ENCODE assay signal across 1 cellular context in genomic region chr16:14285542-14286380, GRCh38.
A peak's percentile ranks its signal among the peaks of the same experiment; 100 is the strongest.
TF ChIP-seq lines count a peak whose summit lies in the region.

No MANE protein-coding gene starts in this region.

TF ChIP-seq in HepG2, 621 proteins besides CTCF, POLR2A, EP300 and RAD21 (continued from another document and continues in another):
- TF ChIP-seq ATF7 (IDR thresholded peaks at IDR 0.05) (no peak), ATF7 (CRISPR knock-in tag; IDR thresholded peaks at IDR 0.05) (peak; percentile 66; the same call in 1 of the 2 replicates), NFE2L1 (CRISPR knock-in tag; IDR thresholded peaks at IDR 0.05; ENCODE audit: borderline replicate concordance) (no peak), PCBP2 (optimal IDR thresholded peaks at IDR 0.05; ENCODE audit: low read depth, low read length, poor library complexity, severe bottlenecking) (no peak), CHCHD3 (CRISPR knock-in tag; IDR thresholded peaks at IDR 0.05) (0 out of 2 replicates have a peak, but pooled peaks have one; percentile 62), ZFP36 (IDR thresholded peaks at IDR 0.05; ENCODE audit: borderline replicate concordance, low read depth, low read length, partially characterized antibody) (peak; percentile 60), NFYC (CRISPR knock-in tag; IDR thresholded peaks at IDR 0.05) (no peak; the same call in 1 of the 2 replicates), MYNN (CRISPR knock-in tag; IDR thresholded peaks at IDR 0.05; ENCODE audit: low read depth) (no peak; the same call in none of the 2 replicates), ISX (CRISPR knock-in tag; conservative IDR thresholded peaks at IDR 0.05) (0 out of 2 replicates have a peak, but pooled peaks have one; percentile 22), NFYB (CRISPR knock-in tag; IDR thresholded peaks at IDR 0.05) (no peak; the same call in 1 of the 2 replicates), SALL2 (CRISPR knock-in tag; IDR thresholded peaks at IDR 0.05) (peak; percentile 95), PHB2 (IDR thresholded peaks at IDR 0.05; ENCODE audit: partially characterized antibody) (no peak), ZFY (CRISPR knock-in tag; IDR thresholded peaks at IDR 0.05) (peak; percentile 64), BRD4 (CRISPR knock-in tag; IDR thresholded peaks at IDR 0.05) (peak; percentile 72; the same call in 1 of the 2 replicates), ONECUT2 (CRISPR knock-in tag; IDR thresholded peaks at IDR 0.05) (peak; percentile 64; the same call in 1 of the 2 replicates), ZNF546 (CRISPR knock-in tag; conservative IDR thresholded peaks at IDR 0.05) (peak; percentile 93), SOX6 (IDR thresholded peaks at IDR 0.05) (no peak), SOX6 (CRISPR knock-in tag; IDR thresholded peaks at IDR 0.05) (peak; percentile 79), ZNF781 (CRISPR knock-in tag; IDR thresholded peaks at IDR 0.05; ENCODE audit: borderline replicate concordance, not compliant biosample characterization) (peak; percentile 15), MIER3 (CRISPR knock-in tag; IDR thresholded peaks at IDR 0.05; ENCODE audit: borderline replicate concordance) (peak; percentile 93), ISL2 (CRISPR knock-in tag; IDR thresholded peaks at IDR 0.05) (peak; percentile 90; the same call in 1 of the 2 replicates), ZNF788 (CRISPR knock-in tag; IDR thresholded peaks at IDR 0.05; ENCODE audit: borderline replicate concordance) (peak; percentile 97), GTF2F1 (IDR thresholded peaks at IDR 0.05; ENCODE audit: low read length) (peak; percentile 46; the same call in 1 of the 2 replicates), PAXIP1 (CRISPR knock-in tag; conservative IDR thresholded peaks at IDR 0.05) (peak; percentile 67), ZFP90 (CRISPR knock-in tag; IDR thresholded peaks at IDR 0.05; ENCODE audit: borderline replicate concordance) (peak; percentile 94), SAP130 (CRISPR knock-in tag; IDR thresholded peaks at IDR 0.05; ENCODE audit: low read depth) (peak; percentile 83), ZNF256 (CRISPR knock-in tag; conservative IDR thresholded peaks at IDR 0.05) (peak; percentile 62), ZNF784 (CRISPR knock-in tag; IDR thresholded peaks at IDR 0.05; ENCODE audit: borderline replicate concordance) (peak; percentile 91), USF2 (IDR thresholded peaks at IDR 0.05; ENCODE audit: low read depth, low read length) (no peak), USF2 (CRISPR knock-in tag; IDR thresholded peaks at IDR 0.05; ENCODE audit: borderline replicate concordance) (no peak; the same call in 1 of the 2 replicates), ZNF264 (CRISPR knock-in tag; IDR thresholded peaks at IDR 0.05) (no peak), ZNF451 (CRISPR knock-in tag; IDR thresholded peaks at IDR 0.05) (peak; percentile 79; the same call in 1 of the 2 replicates), ZNF343 (CRISPR knock-in tag; IDR thresholded peaks at IDR 0.05) (peak; percentile 97), ZNF761 (CRISPR knock-in tag; conservative IDR thresholded peaks at IDR 0.05) (peak; percentile 99), SMARCE1 (IDR thresholded peaks at IDR 0.05; ENCODE audit: borderline replicate concordance) (no peak), RBM22 (optimal IDR thresholded peaks at IDR 0.05; ENCODE audit: low read length) (peak; percentile 99), ZNF83 (CRISPR knock-in tag; IDR thresholded peaks at IDR 0.05; ENCODE audit: borderline replicate concordance) (peak; percentile 52; the same call in 1 of the 2 replicates), SIN3B (IDR thresholded peaks at IDR 0.05; ENCODE audit: low read length) (peak; percentile 69; the same call in 1 of the 2 replicates), NCOA1 (CRISPR knock-in tag; IDR thresholded peaks at IDR 0.05) (peak; percentile 39; the same call in 1 of the 2 replicates), HIC2 (CRISPR knock-in tag; IDR thresholded peaks at IDR 0.05; ENCODE audit: low read depth) (peak; percentile 9; the same call in 1 of the 2 replicates), MAFF (IDR thresholded peaks at IDR 0.05; ENCODE audit: low read depth, low read length) (no peak), ZNF572 (CRISPR knock-in tag; IDR thresholded peaks at IDR 0.05) (peak; percentile 56; the same call in 1 of the 2 replicates), CAMTA2 (CRISPR knock-in tag; IDR thresholded peaks at IDR 0.05; ENCODE audit: borderline replicate concordance) (no peak), IKZF1 (IDR thresholded peaks at IDR 0.05) (no peak), ZNF777 (CRISPR knock-in tag; IDR thresholded peaks at IDR 0.05) (peak; percentile 88), ZNF296 (CRISPR knock-in tag; conservative IDR thresholded peaks at IDR 0.05) (no peak), U2AF2 (IDR thresholded peaks at IDR 0.05; ENCODE audit: low read depth, low read length) (no peak), ZFP1 (CRISPR knock-in tag; IDR thresholded peaks at IDR 0.05) (peak; percentile 92), EEA1 (CRISPR knock-in tag; IDR thresholded peaks at IDR 0.05; ENCODE audit: borderline replicate concordance) (peak; percentile 88; the same call in 1 of the 2 replicates), ZBTB2 (CRISPR knock-in tag; IDR thresholded peaks at IDR 0.05; ENCODE audit: low read depth) (0 out of 2 replicates have a peak, but pooled peaks have one; percentile 41)
- TF ChIP-seq, protein P1, sequence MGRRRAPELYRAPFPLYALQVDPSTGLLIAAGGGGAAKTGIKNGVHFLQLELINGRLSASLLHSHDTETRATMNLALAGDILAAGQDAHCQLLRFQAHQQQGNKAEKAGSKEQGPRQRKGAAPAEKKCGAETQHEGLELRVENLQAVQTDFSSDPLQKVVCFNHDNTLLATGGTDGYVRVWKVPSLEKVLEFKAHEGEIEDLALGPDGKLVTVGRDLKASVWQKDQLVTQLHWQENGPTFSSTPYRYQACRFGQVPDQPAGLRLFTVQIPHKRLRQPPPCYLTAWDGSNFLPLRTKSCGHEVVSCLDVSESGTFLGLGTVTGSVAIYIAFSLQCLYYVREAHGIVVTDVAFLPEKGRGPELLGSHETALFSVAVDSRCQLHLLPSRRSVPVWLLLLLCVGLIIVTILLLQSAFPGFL (CRISPR knock-in tag; IDR thresholded peaks at IDR 0.05) = no peak
- TF ChIP-seq, protein P2, sequence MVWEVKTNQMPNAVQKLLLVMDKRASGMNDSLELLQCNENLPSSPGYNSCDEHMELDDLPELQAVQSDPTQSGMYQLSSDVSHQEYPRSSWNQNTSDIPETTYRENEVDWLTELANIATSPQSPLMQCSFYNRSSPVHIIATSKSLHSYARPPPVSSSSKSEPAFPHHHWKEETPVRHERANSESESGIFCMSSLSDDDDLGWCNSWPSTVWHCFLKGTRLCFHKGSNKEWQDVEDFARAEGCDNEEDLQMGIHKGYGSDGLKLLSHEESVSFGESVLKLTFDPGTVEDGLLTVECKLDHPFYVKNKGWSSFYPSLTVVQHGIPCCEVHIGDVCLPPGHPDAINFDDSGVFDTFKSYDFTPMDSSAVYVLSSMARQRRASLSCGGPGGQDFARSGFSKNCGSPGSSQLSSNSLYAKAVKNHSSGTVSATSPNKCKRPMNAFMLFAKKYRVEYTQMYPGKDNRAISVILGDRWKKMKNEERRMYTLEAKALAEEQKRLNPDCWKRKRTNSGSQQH (CRISPR knock-in tag; IDR thresholded peaks at IDR 0.05; ENCODE audit: low read depth) = peak; percentile 86; the same call in 1 of the 2 replicates
- TF ChIP-seq, protein P3, sequence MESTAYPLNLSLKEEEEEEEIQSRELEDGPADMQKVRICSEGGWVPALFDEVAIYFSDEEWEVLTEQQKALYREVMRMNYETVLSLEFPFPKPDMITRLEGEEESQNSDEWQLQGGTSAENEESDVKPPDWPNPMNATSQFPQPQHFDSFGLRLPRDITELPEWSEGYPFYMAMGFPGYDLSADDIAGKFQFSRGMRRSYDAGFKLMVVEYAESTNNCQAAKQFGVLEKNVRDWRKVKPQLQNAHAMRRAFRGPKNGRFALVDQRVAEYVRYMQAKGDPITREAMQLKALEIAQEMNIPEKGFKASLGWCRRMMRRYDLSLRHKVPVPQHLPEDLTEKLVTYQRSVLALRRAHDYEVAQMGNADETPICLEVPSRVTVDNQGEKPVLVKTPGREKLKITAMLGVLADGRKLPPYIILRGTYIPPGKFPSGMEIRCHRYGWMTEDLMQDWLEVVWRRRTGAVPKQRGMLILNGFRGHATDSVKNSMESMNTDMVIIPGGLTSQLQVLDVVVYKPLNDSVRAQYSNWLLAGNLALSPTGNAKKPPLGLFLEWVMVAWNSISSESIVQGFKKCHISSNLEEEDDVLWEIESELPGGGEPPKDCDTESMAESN (CRISPR knock-in tag; conservative IDR thresholded peaks at IDR 0.05) = peak; percentile 88; the same call in 1 of the 2 replicates
- TF ChIP-seq, protein P4, sequence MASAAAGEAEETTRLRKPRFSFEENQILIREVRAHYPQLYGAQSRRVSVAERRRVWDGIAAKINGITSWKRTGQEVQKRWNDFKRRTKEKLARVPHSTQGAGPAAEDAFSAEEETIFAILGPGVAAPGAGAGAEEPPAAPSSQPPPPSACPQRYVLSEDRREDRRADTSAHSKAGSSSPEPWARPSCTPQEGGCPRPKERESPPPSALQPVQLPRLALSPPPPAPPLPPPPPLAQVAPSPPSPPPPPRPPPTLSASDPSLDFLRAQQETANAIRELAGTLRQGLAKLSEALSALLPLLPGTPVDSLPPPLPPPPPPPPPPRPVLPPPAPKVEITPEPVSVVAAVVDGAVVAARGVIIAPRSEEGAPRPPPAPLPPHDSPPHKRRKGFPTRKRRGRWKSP (CRISPR knock-in tag; IDR thresholded peaks at IDR 0.05) = peak; percentile 84
